ENCODE assay signal across 16 cellular contexts in genomic region chr2:234242446-234242810, GRCh38.
"Had no signal": no experiment of that assay in that cellular context is flagged by ENCODE, and none has a peak within 500 bp of the region (broad histone marks: within the 10 kb centered on the region; RNA-seq: fewer than 3 reads in every experiment).

No MANE protein-coding gene starts in this region.

- H3K9me3 Mint-ChIP-seq: activated T-helper 17 cell treated with anti-CD3 and anti-CD28 coated beads, Interleukin-2, amount 50 U/mL, for 72 hours; immature natural killer cell had no signal

- H3K4me1 ChIP-seq: pancreas, tibial nerve, vagina had no signal

- H3K4me3 ChIP-seq: lung, pancreas, tibial nerve, vagina had no signal

- H3K9me3 ChIP-seq: pancreas, tibial nerve, vagina had no signal

- ATAC-seq: activated T-helper 17 cell treated with anti-CD3 and anti-CD28 coated beads, Interleukin-2, amount 50 U/mL, for 72 hours; naive thymus-derived CD8-positive, alpha-beta T cell; pancreas; stimulated activated memory B cell treated with anti-CD40 and anti-IgM and Interleukin-4, amounts not matched to agents 10 μg/mL and 1 μg/mL and 100 μg/mL, for 72 hours had no signal

- H3K27ac Mint-ChIP-seq: activated naive CD4-positive, alpha-beta T cell treated with anti-CD3 and anti-CD28 coated beads, Interleukin-2, amount 10 ng/mL, durations not matched to agents 7 days and 5 days; activated T-helper 17 cell treated with anti-CD3 and anti-CD28 coated beads, Interleukin-2, amount 50 U/mL, for 72 hours; endodermal cell; naive thymus-derived CD8-positive, alpha-beta T cell; stimulated activated memory B cell treated with anti-CD40 and anti-IgM and Interleukin-4, amounts not matched to agents 10 μg/mL and 1 μg/mL and 100 μg/mL, for 72 hours; T-helper 2 cell treated with Interferon-gamma antibody and Interleukin-4, amounts not matched to agents 5 μg/mL and 100 μg/mL, for 36 hours had no signal

- FAIRE-seq: pancreas had no signal

- H3K27ac ChIP-seq: pancreas, tibial nerve, vagina had no signal

- H3K36me3 ChIP-seq: pancreas, tibial nerve, vagina had no signal

- H3K4me3 Mint-ChIP-seq: activated naive CD4-positive, alpha-beta T cell treated with anti-CD3 and anti-CD28 coated beads, Interleukin-2, amount 10 ng/mL, durations not matched to agents 7 days and 5 days; activated T-helper 17 cell treated with anti-CD3 and anti-CD28 coated beads, Interleukin-2, amount 50 U/mL, for 72 hours; endodermal cell; naive thymus-derived CD8-positive, alpha-beta T cell; stimulated activated memory B cell treated with anti-CD40 and anti-IgM and Interleukin-4, amounts not matched to agents 10 μg/mL and 1 μg/mL and 100 μg/mL, for 72 hours; T-helper 2 cell treated with Interferon-gamma antibody and Interleukin-4, amounts not matched to agents 5 μg/mL and 100 μg/mL, for 36 hours had no signal

- H3K27me3 Mint-ChIP-seq: activated naive CD4-positive, alpha-beta T cell treated with anti-CD3 and anti-CD28 coated beads, Interleukin-2, amount 10 ng/mL, durations not matched to agents 7 days and 5 days; activated T-helper 17 cell treated with anti-CD3 and anti-CD28 coated beads, Interleukin-2, amount 50 U/mL, for 72 hours; naive thymus-derived CD8-positive, alpha-beta T cell had no signal

- DNase-seq: activated CD4-positive, alpha-beta T cell treated with anti-CD3 and anti-CD28 coated beads, Interleukin-2, amount 50 U/mL, for 1 hour; activated naive CD4-positive, alpha-beta T cell treated with anti-CD3 and anti-CD28 coated beads, Interleukin-2, amount 10 ng/mL, durations not matched to agents 7 days and 5 days; activated T-cell treated with anti-CD3 and anti-CD28 coated beads for 4 hours; cerebellar nuclear complex; endodermal cell; glutamatergic neuron; immature natural killer cell; left cardiac atrium; naive thymus-derived CD8-positive, alpha-beta T cell; pancreas had no signal

- H3K36me3 Mint-ChIP-seq: stimulated activated memory B cell treated with anti-CD40 and anti-IgM and Interleukin-4, amounts not matched to agents 10 μg/mL and 1 μg/mL and 100 μg/mL, for 72 hours had no signal

- H3K27me3 ChIP-seq: pancreas, tibial nerve, vagina had no signal
